In genomic region chr7:75937958-75938786, GRCh38 we compare ENCODE assay signal across 9 cellular contexts. TPM values are rescaled to one million over a fixed set of nuclear protein-coding genes. Genes with fewer than 3 reads are reported as not detected.
DNase-seq lines count a peak whose midpoint lies in the region; TF ChIP-seq lines count a peak whose summit lies in the region.
"Had no signal": no experiment of that assay in that cellular context is flagged by ENCODE, and none has a peak within 500 bp of the region (broad histone marks: within the 10 kb centered on the region; RNA-seq: fewer than 3 reads in every experiment).

No MANE protein-coding gene starts in this region.

- H3K4me3 ChIP-seq in AG09309 (ENCODE audit: control insufficient read depth, low read depth, low read length) (no peak overlapping the region), fibroblast of pulmonary artery (replicated peaks; ENCODE audit: low read depth, low read length) (no peak overlapping the region), neural progenitor cell (no peak overlapping the region)

- no peak overlapping the region for H3K4me2 ChIP-seq in neural progenitor cell

- H3K36me3 Mint-ChIP-seq in neural progenitor cell, result peaks cover 19% of the 10 kb centered on the region

- no peak overlapping the region for H3K9ac ChIP-seq in neural progenitor cell

- H3K9me3 ChIP-seq in neural progenitor cell (ENCODE audit: low read depth), result no peaks in the 10 kb centered on the region

- H3K27me3 Mint-ChIP-seq in neural progenitor cell (ENCODE audit: insufficient read depth, low read depth), result peaks cover 5% of the 10 kb centered on the region
- H3K27me3 Mint-ChIP-seq: activated naive CD8-positive, alpha-beta T cell had no signal

- peaks cover 33% of the 10 kb centered on the region for H3K4me1 Mint-ChIP-seq in neural progenitor cell

- peaks cover 30% of the 10 kb centered on the region for H3K79me2 ChIP-seq in neural progenitor cell (ENCODE audit: low read depth)

- POLR2A ChIA-PET in RWPE1 (lab: Yijun Ruan, JAX; ENCODE audit: low non-redundant PET), result no interaction called here

- no peaks in the 10 kb centered on the region for H3K9me3 Mint-ChIP-seq in neural progenitor cell

- H3K27ac ChIP-seq in RWPE1 (peak overlapping the region; percentile 38), neural progenitor cell (no peak overlapping the region)

- no peak overlapping the region for H3K4me3 Mint-ChIP-seq in neural progenitor cell
- H3K4me3 Mint-ChIP-seq: activated naive CD8-positive, alpha-beta T cell had no signal

- CTCF ChIA-PET in RWPE1 (lab: Yijun Ruan, JAX), result no interaction called here

- H3K4me1 ChIP-seq in neural progenitor cell, result no peaks in the 10 kb centered on the region

- H2AFZ ChIP-seq in neural progenitor cell (replicated peaks), result no peak overlapping the region

- no peaks in the 10 kb centered on the region for H3K27me3 ChIP-seq in neural progenitor cell

- H3K36me3 ChIP-seq in neural progenitor cell, result no peaks in the 10 kb centered on the region

- peaks cover 2% of the 10 kb centered on the region for H3F3A ChIP-seq in neural progenitor cell (ENCODE audit: low read depth)

- TF ChIP-seq CTCF in AG09309 (IDR thresholded peaks at IDR 0.05; ENCODE audit: control insufficient read depth, insufficient read depth, low read depth, low read length, missing control alignments) (no peak), RWPE1 (conservative IDR thresholded peaks at IDR 0.05; ENCODE audit: low read depth) (no peak), fibroblast of pulmonary artery (IDR thresholded peaks at IDR 0.05; ENCODE audit: low read length, missing control alignments) (no peak), neural progenitor cell (IDR thresholded peaks at IDR 0.05) (no peak)

- DNase-seq in AG09309 (ENCODE audit: low read depth), result peak; percentile 77
- no peak for DNase-seq in RWPE1 (ENCODE audit: low spot score)
- peak; percentile 91 for DNase-seq in fibroblast of pulmonary artery (ENCODE audit: low read depth)
- DNase-seq in neural progenitor cell (ENCODE audit: low spot score), result peak; percentile 23
- DNase-seq in stimulated activated CD4-positive, alpha-beta T cell treated with anti-CD3 and anti-CD28 coated beads, Interleukin-1b, Interleukin-23, amount 100 ng/mL, for 48 hours, result no peak
- DNase-seq in activated T-cell treated with anti-CD3 and anti-CD28 coated beads for 4 hours, result no peak
- no peak for DNase-seq in NCI-H524 treated with DMSO at 0.1 percent for 48 hours (lab: John Stamatoyannopoulos, UW)
- DNase-seq in NCI-H1436 treated with DMSO at 0.1 percent for 48 hours (lab: John Stamatoyannopoulos, UW), result no peak

- peak overlapping the region; percentile 86 for H3K27ac Mint-ChIP-seq in neural progenitor cell
- H3K27ac Mint-ChIP-seq: activated naive CD8-positive, alpha-beta T cell had no signal

- H4K20me1 ChIP-seq in neural progenitor cell (ENCODE audit: low read depth), result no peaks in the 10 kb centered on the region

RNA-seq across cellular contexts. Expression of gene POR, which starts 23.2 kb away (rescaled TPM):
- total RNA-seq in neural progenitor cell (ENCODE audit: low replicate concordance), result 38.6 and 61.0 TPM in 2 replicates

RNA-seq across cellular contexts. Expression of gene TMEM120A, which starts 56.2 kb away (rescaled TPM):
- total RNA-seq in neural progenitor cell (ENCODE audit: low replicate concordance), result 9.4 and 10.4 TPM in 2 replicates

RNA-seq across cellular contexts. Expression of gene RHBDD2, which starts 59.3 kb away (rescaled TPM):
- total RNA-seq in neural progenitor cell (ENCODE audit: low replicate concordance), result 15.4 and 52.7 TPM in 2 replicates

Comparison
In these comparisons a context has a peak if more than half of its experiments do, and no peak if none do; other contexts are left out.
1. DNase-seq: peak in AG09309 (single experiment), fibroblast of pulmonary artery (single experiment) and neural progenitor cell (single experiment); none in RWPE1 (single experiment), stimulated activated CD4-positive, alpha-beta T cell treated with anti-CD3 and anti-CD28 coated beads, Interleukin-1b, Interleukin-23, amount 100 ng/mL, for 48 hours (single experiment), activated T-cell treated with anti-CD3 and anti-CD28 coated beads for 4 hours (single experiment), NCI-H524 treated with DMSO at 0.1 percent for 48 hours (single experiment) and NCI-H1436 treated with DMSO at 0.1 percent for 48 hours (single experiment).